1 cellular context compared by ENCODE assay signal in the genomic region with DNA sequence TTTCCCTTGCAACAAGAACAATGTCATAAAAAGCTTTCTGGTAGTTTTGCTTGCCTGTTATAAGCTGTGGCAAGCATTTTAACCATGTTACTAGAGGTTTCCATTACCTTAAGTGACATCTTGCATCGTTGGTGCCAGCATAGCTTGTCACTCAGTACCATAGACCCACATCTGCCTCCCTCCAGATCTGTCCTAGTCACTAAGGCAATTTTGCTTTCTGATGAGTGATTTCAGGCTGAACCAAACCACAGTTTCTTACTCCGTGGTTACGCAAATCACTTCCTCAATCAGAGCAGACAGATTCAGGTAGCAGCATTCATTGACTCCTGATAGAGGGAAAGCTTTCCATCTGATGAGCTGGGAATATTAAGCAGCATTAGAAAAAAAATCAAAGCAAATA.
TF ChIP-seq lines count a peak whose summit lies in the region.

No MANE protein-coding gene starts in this region.

TF ChIP-seq in WTC11, 78 proteins besides CTCF, POLR2A, EP300 and RAD21 (continued from another document):
- TF ChIP-seq ZNF317 (CRISPR knock-in tag; IDR thresholded peaks at IDR 0.05; ENCODE audit: borderline replicate concordance, low read depth) (no peak), ZNF416 (CRISPR knock-in tag; IDR thresholded peaks at IDR 0.05) (no peak), SOX15 (CRISPR knock-in tag; IDR thresholded peaks at IDR 0.05) (no peak)
- TF ChIP-seq, protein P1, sequence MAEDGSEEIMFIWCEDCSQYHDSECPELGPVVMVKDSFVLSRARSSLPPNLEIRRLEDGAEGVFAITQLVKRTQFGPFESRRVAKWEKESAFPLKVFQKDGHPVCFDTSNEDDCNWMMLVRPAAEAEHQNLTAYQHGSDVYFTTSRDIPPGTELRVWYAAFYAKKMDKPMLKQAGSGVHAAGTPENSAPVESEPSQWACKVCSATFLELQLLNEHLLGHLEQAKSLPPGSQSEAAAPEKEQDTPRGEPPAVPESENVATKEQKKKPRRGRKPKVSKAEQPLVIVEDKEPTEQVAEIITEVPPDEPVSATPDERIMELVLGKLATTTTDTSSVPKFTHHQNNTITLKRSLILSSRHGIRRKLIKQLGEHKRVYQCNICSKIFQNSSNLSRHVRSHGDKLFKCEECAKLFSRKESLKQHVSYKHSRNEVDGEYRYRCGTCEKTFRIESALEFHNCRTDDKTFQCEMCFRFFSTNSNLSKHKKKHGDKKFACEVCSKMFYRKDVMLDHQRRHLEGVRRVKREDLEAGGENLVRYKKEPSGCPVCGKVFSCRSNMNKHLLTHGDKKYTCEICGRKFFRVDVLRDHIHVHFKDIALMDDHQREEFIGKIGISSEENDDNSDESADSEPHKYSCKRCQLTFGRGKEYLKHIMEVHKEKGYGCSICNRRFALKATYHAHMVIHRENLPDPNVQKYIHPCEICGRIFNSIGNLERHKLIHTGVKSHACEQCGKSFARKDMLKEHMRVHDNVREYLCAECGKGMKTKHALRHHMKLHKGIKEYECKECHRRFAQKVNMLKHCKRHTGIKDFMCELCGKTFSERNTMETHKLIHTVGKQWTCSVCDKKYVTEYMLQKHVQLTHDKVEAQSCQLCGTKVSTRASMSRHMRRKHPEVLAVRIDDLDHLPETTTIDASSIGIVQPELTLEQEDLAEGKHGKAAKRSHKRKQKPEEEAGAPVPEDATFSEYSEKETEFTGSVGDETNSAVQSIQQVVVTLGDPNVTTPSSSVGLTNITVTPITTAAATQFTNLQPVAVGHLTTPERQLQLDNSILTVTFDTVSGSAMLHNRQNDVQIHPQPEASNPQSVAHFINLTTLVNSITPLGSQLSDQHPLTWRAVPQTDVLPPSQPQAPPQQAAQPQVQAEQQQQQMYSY (CRISPR knock-in tag; IDR thresholded peaks at IDR 0.05): no peak
- TF ChIP-seq, protein P2, sequence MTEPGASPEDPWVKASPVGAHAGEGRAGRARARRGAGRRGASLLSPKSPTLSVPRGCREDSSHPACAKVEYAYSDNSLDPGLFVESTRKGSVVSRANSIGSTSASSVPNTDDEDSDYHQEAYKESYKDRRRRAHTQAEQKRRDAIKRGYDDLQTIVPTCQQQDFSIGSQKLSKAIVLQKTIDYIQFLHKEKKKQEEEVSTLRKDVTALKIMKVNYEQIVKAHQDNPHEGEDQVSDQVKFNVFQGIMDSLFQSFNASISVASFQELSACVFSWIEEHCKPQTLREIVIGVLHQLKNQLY (CRISPR knock-in tag; IDR thresholded peaks at IDR 0.05): no peak
